Comparison of ENCODE assay signal across 1 cellular context in genomic region chr13:27794921-27795717, GRCh38.
TF ChIP-seq lines count a peak whose summit lies in the region.

No MANE protein-coding gene starts in this region.

TF ChIP-seq in H1, 55 proteins besides CTCF, POLR2A, EP300 and RAD21:
- TF ChIP-seq CTBP2 (IDR thresholded peaks at IDR 0.05; ENCODE audit: borderline replicate concordance, insufficient read depth, insufficient read length, low read length) (peak; percentile 83), SUZ12 (IDR thresholded peaks at IDR 0.05; ENCODE audit: low read length) (peak; percentile 87), CBX8 (IDR thresholded peaks at IDR 0.05; ENCODE audit: borderline replicate concordance, low read depth, low read length) (no peak), EZH2 (IDR thresholded peaks at IDR 0.05; ENCODE audit: low read depth, low read length, severe bottlenecking) (peak; percentile 29), CBX5 (IDR thresholded peaks at IDR 0.05; ENCODE audit: low read depth, low read length) (no peak), TEAD4 (IDR thresholded peaks at IDR 0.05; ENCODE audit: low read depth, low read length) (peak; percentile 26; the same call in 1 of the 2 replicates), MAX (IDR thresholded peaks at IDR 0.05) (peak; percentile 42; the same call in 1 of the 2 replicates), EGR1 (IDR thresholded peaks at IDR 0.05; ENCODE audit: borderline replicate concordance, low read depth, low read length) (0 out of 2 replicates have a peak, but pooled peaks have one; percentile 11), E2F6 (IDR thresholded peaks at IDR 0.05) (peak; percentile 57), RNF2 (IDR thresholded peaks at IDR 0.05; ENCODE audit: borderline replicate concordance, low read depth, low read length, missing control alignments, poor library complexity, severe bottlenecking) (peak; percentile 99)
